In genomic region chr6:131628726-131629125, GRCh38 we compare ENCODE assay signal across 8 cellular contexts. TPM values are rescaled to one million over a fixed set of nuclear protein-coding genes. Genes with fewer than 3 reads are reported as not detected.
DNase-seq lines count a peak whose midpoint lies in the region; ATAC-seq and TF ChIP-seq lines count a peak whose summit lies in the region.

No MANE protein-coding gene starts in this region.

- H4K8ac ChIP-seq in mesenchymal stem cell (ENCODE audit: low read length), result no peak overlapping the region

- no peak for DNase-seq in activated naive CD4-positive, alpha-beta T cell treated with anti-CD3 and anti-CD28 coated beads, Interleukin-2, amount 10 ng/mL, durations not matched to agents 7 days and 5 days
- DNase-seq in activated naive CD4-positive, alpha-beta T cell treated with Interleukin-2 at 50 U/mL for 16 hours, result no peak
- DNase-seq in activated naive CD8-positive, alpha-beta T cell treated with anti-CD3 and anti-CD28 coated beads for 36 hours, result no peak
- DNase-seq in mesenchymal stem cell (peak; percentile 4), upper lobe of left lung (no peak), NOMO-1 (lab: John Stamatoyannopoulos, UW; ENCODE audit: unreplicated experiment in 2 of 2) (no peak)
- no peak for DNase-seq in activated effector memory CD4-positive, alpha-beta T cell treated with Interleukin-2 at 50 U/mL for 16 hours

- CTCF ChIA-PET in activated naive CD4-positive, alpha-beta T cell treated with anti-CD3 and anti-CD28 coated beads, Interleukin-2, amount 10 ng/mL, durations not matched to agents 7 days and 5 days (lab: Charles Lee), result interaction anchor here (0.7 to 2.6 kb wide), 28 partner anchors 10 to 744 kb away, joined by 3 to 38 read pairs (median 4); partner anchors contain the start of gene ENPP3

- no peak for TF ChIP-seq POLR2A in upper lobe of left lung (IDR thresholded peaks at IDR 0.05)

- no peak overlapping the region for H3K14ac ChIP-seq in mesenchymal stem cell (ENCODE audit: low read length in 2 of 2)

- H3K27me3 ChIP-seq in mesenchymal stem cell (ENCODE audit: control insufficient read depth in 1 of 2, insufficient read depth in 1 of 2, low read length in 2 of 2) (peaks cover 0 to 7% of the 10 kb centered on the region in 2 experiments), upper lobe of left lung (no peaks in the 10 kb centered on the region)

- H3K9me3 ChIP-seq in mesenchymal stem cell (ENCODE audit: control insufficient read depth, low read length) (no peaks in the 10 kb centered on the region), upper lobe of left lung (no peaks in the 10 kb centered on the region)

- H3K27me3 Mint-ChIP-seq in activated naive CD4-positive, alpha-beta T cell treated with anti-CD3 and anti-CD28 coated beads, Interleukin-2, amount 10 ng/mL, durations not matched to agents 7 days and 5 days, result peaks cover 6% of the 10 kb centered on the region
- H3K27me3 Mint-ChIP-seq in activated naive CD8-positive, alpha-beta T cell treated with anti-CD3 and anti-CD28 coated beads for 36 hours, result no peaks in the 10 kb centered on the region

- no peak overlapping the region for H2BK15ac ChIP-seq in mesenchymal stem cell (ENCODE audit: low read depth, poor library complexity, severe bottlenecking)

- peak overlapping the region; percentile 98 for H3K4me3 Mint-ChIP-seq in activated naive CD4-positive, alpha-beta T cell treated with anti-CD3 and anti-CD28 coated beads, Interleukin-2, amount 10 ng/mL, durations not matched to agents 7 days and 5 days
- peak overlapping the region; percentile 98 for H3K4me3 Mint-ChIP-seq in activated naive CD8-positive, alpha-beta T cell treated with anti-CD3 and anti-CD28 coated beads for 36 hours

- H2BK120ac ChIP-seq in mesenchymal stem cell (ENCODE audit: low read depth, low read length), result no peak overlapping the region

- H3K9ac ChIP-seq in mesenchymal stem cell (ENCODE audit: low read length), result peak overlapping the region; percentile 92

- 71% methylated on average over 1 of the region's 1 CpG for WGBS in mesenchymal stem cell
- 32 to 44% methylated on average over 1 of the region's 1 CpG for WGBS in upper lobe of left lung, 2 donors

- peaks cover 31% of the 10 kb centered on the region for H3K4me1 Mint-ChIP-seq in activated naive CD4-positive, alpha-beta T cell treated with anti-CD3 and anti-CD28 coated beads, Interleukin-2, amount 10 ng/mL, durations not matched to agents 7 days and 5 days
- peaks cover 18% of the 10 kb centered on the region for H3K4me1 Mint-ChIP-seq in activated naive CD8-positive, alpha-beta T cell treated with anti-CD3 and anti-CD28 coated beads for 36 hours

- no peak overlapping the region for H2AFZ ChIP-seq in mesenchymal stem cell (ENCODE audit: low read depth, low read length)

- H3K27ac ChIP-seq in mesenchymal stem cell (ENCODE audit: low read length, poor library complexity, severe bottlenecking), result no peak overlapping the region
- peak overlapping the region in 3 of 4 donors; percentile 86 to 90 (median 87) for H3K27ac ChIP-seq in upper lobe of left lung

- H3K9me3 Mint-ChIP-seq in activated naive CD4-positive, alpha-beta T cell treated with anti-CD3 and anti-CD28 coated beads, Interleukin-2, amount 10 ng/mL, durations not matched to agents 7 days and 5 days, result no peaks in the 10 kb centered on the region
- no peaks in the 10 kb centered on the region for H3K9me3 Mint-ChIP-seq in activated naive CD8-positive, alpha-beta T cell treated with anti-CD3 and anti-CD28 coated beads for 36 hours

- peak overlapping the region; percentile 6 for H3K27ac Mint-ChIP-seq in activated naive CD4-positive, alpha-beta T cell treated with anti-CD3 and anti-CD28 coated beads, Interleukin-2, amount 10 ng/mL, durations not matched to agents 7 days and 5 days
- no peak overlapping the region for H3K27ac Mint-ChIP-seq in activated naive CD8-positive, alpha-beta T cell treated with anti-CD3 and anti-CD28 coated beads for 36 hours

- H3K36me3 ChIP-seq in mesenchymal stem cell (ENCODE audit: control insufficient read depth in 1 of 2, insufficient read depth in 2 of 2, low read depth in 1 of 2, low read length in 2 of 2) (peaks cover 4 to 18% of the 10 kb centered on the region in 2 experiments), upper lobe of left lung (peaks cover 5 to 19% (median 10%) of the 10 kb centered on the region in 4 donors)

- peaks cover 8% of the 10 kb centered on the region for H3K79me1 ChIP-seq in mesenchymal stem cell (replicated peaks; ENCODE audit: low read length, poor library complexity, severe bottlenecking)

- H2BK12ac ChIP-seq in mesenchymal stem cell (ENCODE audit: low read length in 2 of 2), result no peak overlapping the region

- ATAC-seq in upper lobe of left lung (ENCODE audit: low FRiP score in 2 of 2) (no peak), HG03097 (IDR thresholded peaks at IDR 0.05; ENCODE audit: low FRiP score, unreplicated experiment) (no peak)

- H3K36me3 Mint-ChIP-seq in activated naive CD4-positive, alpha-beta T cell treated with anti-CD3 and anti-CD28 coated beads, Interleukin-2, amount 10 ng/mL, durations not matched to agents 7 days and 5 days, result peaks cover 6% of the 10 kb centered on the region
- H3K36me3 Mint-ChIP-seq in activated naive CD8-positive, alpha-beta T cell treated with anti-CD3 and anti-CD28 coated beads for 36 hours, result no peaks in the 10 kb centered on the region

- no peak for TF ChIP-seq CTCF in upper lobe of left lung (IDR thresholded peaks at IDR 0.05)

- no peaks in the 10 kb centered on the region for H3K4me1 ChIP-seq in mesenchymal stem cell (ENCODE audit: control insufficient read depth, insufficient read depth, low read depth, low read length)
- H3K4me1 ChIP-seq in upper lobe of left lung, result peaks cover 20 to 25% (median 24%) of the 10 kb centered on the region in 4 donors

- no peak overlapping the region for H3K18ac ChIP-seq in mesenchymal stem cell (ENCODE audit: low read depth in 1 of 2, low read length in 2 of 2)

- H2AK5ac ChIP-seq in mesenchymal stem cell (ENCODE audit: low read length, severe bottlenecking), result no peak overlapping the region

- no peak overlapping the region for H3K23ac ChIP-seq in mesenchymal stem cell (ENCODE audit: low read length in 2 of 2)

- H4K91ac ChIP-seq in mesenchymal stem cell (ENCODE audit: low read length), result no peak overlapping the region

- peak overlapping the region in 1 of 2 experiments; percentile 93 for H3K4me3 ChIP-seq in mesenchymal stem cell (ENCODE audit: insufficient read depth in 1 of 2, low read depth in 1 of 2, low read length in 2 of 2)
- peak overlapping the region in 3 of 4 donors; percentile 81 to 91 (median 88) for H3K4me3 ChIP-seq in upper lobe of left lung

- TF ChIP-seq EP300 in upper lobe of left lung (IDR thresholded peaks at IDR 0.05), result no peak

- H3K4me2 ChIP-seq in mesenchymal stem cell (ENCODE audit: low read length, poor library complexity, severe bottlenecking), result no peak overlapping the region

- no peak overlapping the region for H2BK5ac ChIP-seq in mesenchymal stem cell (ENCODE audit: low read depth, low read length, poor library complexity, severe bottlenecking)

- no peak overlapping the region for H3K4ac ChIP-seq in mesenchymal stem cell (ENCODE audit: low read depth in 1 of 2, low read length in 2 of 2)

RNA-seq across cellular contexts. Expression of gene MED23, which starts 0.7 kb away (rescaled TPM):
- 10 to 100 TPM; 20.8 to 20.9 TPM for total RNA-seq in activated naive CD8-positive, alpha-beta T cell treated with anti-CD3 and anti-CD28 coated beads for 36 hours
- polyA plus RNA-seq in mesenchymal stem cell (2013, experiment 1 of 2), result 14.4 TPM
- polyA plus RNA-seq in mesenchymal stem cell (2013, experiment 2 of 2), result 14.6 TPM
- total RNA-seq in upper lobe of left lung, result 10 to 100 TPM; 18.1 to 46.2 (median 23.9) TPM

RNA-seq across cellular contexts. Expression of gene ENPP3, which starts 8.4 kb away (rescaled TPM):
- total RNA-seq in activated naive CD8-positive, alpha-beta T cell treated with anti-CD3 and anti-CD28 coated beads for 36 hours, result under 1 TPM; 0.45 to 0.64 TPM
- polyA plus RNA-seq in mesenchymal stem cell (2013, experiment 1 of 2), result 0.06 TPM
- polyA plus RNA-seq in mesenchymal stem cell (2013, experiment 2 of 2), result not detected
- total RNA-seq in upper lobe of left lung, result 1 to 10 TPM in 2 of 6 donors, under 1 TPM in 4; under 0.01 to 2.1 (median 0.39) TPM

RNA-seq across cellular contexts. Expression of gene ARG1, which starts 55.7 kb away (rescaled TPM):
- not detected for total RNA-seq in activated naive CD8-positive, alpha-beta T cell treated with anti-CD3 and anti-CD28 coated beads for 36 hours
- not detected for polyA plus RNA-seq in mesenchymal stem cell (2013, experiment 1 of 2)
- not detected for polyA plus RNA-seq in mesenchymal stem cell (2013, experiment 2 of 2)
- total RNA-seq in upper lobe of left lung, result 1 to 10 TPM in 5 of 6 donors, not detected in 1; 1.2 to 5.1 (median 3.7) TPM
